Comparison of ENCODE assay signal across 1 cellular context in genomic region chr11:67630230-67630942, GRCh38.
A peak's percentile ranks its signal among the peaks of the same experiment; 100 is the strongest.
TF ChIP-seq lines count a peak whose summit lies in the region.

No MANE protein-coding gene starts in this region.

TF ChIP-seq in HepG2, 621 proteins besides CTCF, POLR2A, EP300 and RAD21 (continued from another document and continues in another):
- TF ChIP-seq KAT8 (CRISPR knock-in tag; IDR thresholded peaks at IDR 0.05), result peak; percentile 67; the same call in 1 of the 2 replicates
- 0 out of 2 replicates have a peak, but pooled peaks have one; percentile 67 for TF ChIP-seq PREB (CRISPR knock-in tag; IDR thresholded peaks at IDR 0.05)
- TF ChIP-seq ZNF142 (CRISPR knock-in tag; IDR thresholded peaks at IDR 0.05), result no peak
- no peak for TF ChIP-seq IRF1 (CRISPR knock-in tag; IDR thresholded peaks at IDR 0.05; ENCODE audit: low read depth)
- TF ChIP-seq TFDP2 (CRISPR knock-in tag; IDR thresholded peaks at IDR 0.05), result 0 out of 2 replicates have a peak, but pooled peaks have one; percentile 48
- TF ChIP-seq TMF1 (CRISPR knock-in tag; IDR thresholded peaks at IDR 0.05; ENCODE audit: low read depth), result no peak
- no peak for TF ChIP-seq GRHL1 (CRISPR knock-in tag; conservative IDR thresholded peaks at IDR 0.05)
- no peak for TF ChIP-seq TBP (CRISPR knock-in tag; IDR thresholded peaks at IDR 0.05)
- no peak for TF ChIP-seq NCOA1 (CRISPR knock-in tag; IDR thresholded peaks at IDR 0.05)
- no peak for TF ChIP-seq ZBTB8A (CRISPR knock-in tag; IDR thresholded peaks at IDR 0.05; ENCODE audit: borderline replicate concordance, low read depth)
- no peak for TF ChIP-seq ZNF510 (CRISPR knock-in tag; IDR thresholded peaks at IDR 0.05; ENCODE audit: low read depth)
- TF ChIP-seq POGK (CRISPR knock-in tag; conservative IDR thresholded peaks at IDR 0.05), result 0 out of 2 replicates have a peak, but pooled peaks have one; percentile 34
- TF ChIP-seq STAT5B (CRISPR knock-in tag; IDR thresholded peaks at IDR 0.05), result no peak
- peak; percentile 74; the same call in 1 of the 2 replicates for TF ChIP-seq MXD3 (CRISPR knock-in tag; IDR thresholded peaks at IDR 0.05)
- TF ChIP-seq CSRNP1 (CRISPR knock-in tag; IDR thresholded peaks at IDR 0.05), result no peak
- TF ChIP-seq NFYC (CRISPR knock-in tag; IDR thresholded peaks at IDR 0.05), result no peak
- no peak for TF ChIP-seq ZFP41 (CRISPR knock-in tag; IDR thresholded peaks at IDR 0.05; ENCODE audit: borderline replicate concordance)
- no peak for TF ChIP-seq DZIP1 (CRISPR knock-in tag; IDR thresholded peaks at IDR 0.05)
- TF ChIP-seq RORA (CRISPR knock-in tag; IDR thresholded peaks at IDR 0.05), result no peak
- no peak for TF ChIP-seq KDM1A (CRISPR knock-in tag; IDR thresholded peaks at IDR 0.05)
- no peak for TF ChIP-seq ZNF34 (CRISPR knock-in tag; IDR thresholded peaks at IDR 0.05; ENCODE audit: borderline replicate concordance)
- no peak for TF ChIP-seq ZFP36L1 (CRISPR knock-in tag; IDR thresholded peaks at IDR 0.05)
- TF ChIP-seq ATF6 (CRISPR knock-in tag; conservative IDR thresholded peaks at IDR 0.05), result no peak
- TF ChIP-seq MLX (CRISPR knock-in tag; IDR thresholded peaks at IDR 0.05), result no peak; the same call in 1 of the 2 replicates
- 0 out of 2 replicates have a peak, but pooled peaks have one; percentile 13 for TF ChIP-seq SP2 (CRISPR knock-in tag; IDR thresholded peaks at IDR 0.05)
- no peak; the same call in 1 of the 2 replicates for TF ChIP-seq NFKBIZ (CRISPR knock-in tag; IDR thresholded peaks at IDR 0.05)
- peak; percentile 73; the same call in 1 of the 2 replicates for TF ChIP-seq SMAD3 (CRISPR knock-in tag; IDR thresholded peaks at IDR 0.05)
- no peak for TF ChIP-seq CBX2 (IDR thresholded peaks at IDR 0.05; ENCODE audit: low read depth, low read length)
- TF ChIP-seq CBX2 (CRISPR knock-in tag; IDR thresholded peaks at IDR 0.05; ENCODE audit: low read depth), result no peak
- TF ChIP-seq CREBL2 (CRISPR knock-in tag; IDR thresholded peaks at IDR 0.05; ENCODE audit: borderline replicate concordance), result no peak
- TF ChIP-seq ZNF282 (IDR thresholded peaks at IDR 0.05; ENCODE audit: partially characterized antibody), result no peak
- no peak for TF ChIP-seq JUN (CRISPR knock-in tag; IDR thresholded peaks at IDR 0.05)
- no peak for TF ChIP-seq SNRNP70 (IDR thresholded peaks at IDR 0.05; ENCODE audit: low read depth, low read length)
- peak; percentile 23; the same call in 1 of the 2 replicates for TF ChIP-seq SMC3 (IDR thresholded peaks at IDR 0.05; ENCODE audit: low read length)
- peak; percentile 29; the same call in 1 of the 2 replicates for TF ChIP-seq FOSL2 (CRISPR knock-in tag; IDR thresholded peaks at IDR 0.05)
- TF ChIP-seq MTA3 (CRISPR knock-in tag; IDR thresholded peaks at IDR 0.05), result no peak
- TF ChIP-seq SOX5 (CRISPR knock-in tag; IDR thresholded peaks at IDR 0.05; ENCODE audit: borderline replicate concordance), result peak; percentile 60
